ENCODE assay signal across 8 cellular contexts in the genomic region with DNA sequence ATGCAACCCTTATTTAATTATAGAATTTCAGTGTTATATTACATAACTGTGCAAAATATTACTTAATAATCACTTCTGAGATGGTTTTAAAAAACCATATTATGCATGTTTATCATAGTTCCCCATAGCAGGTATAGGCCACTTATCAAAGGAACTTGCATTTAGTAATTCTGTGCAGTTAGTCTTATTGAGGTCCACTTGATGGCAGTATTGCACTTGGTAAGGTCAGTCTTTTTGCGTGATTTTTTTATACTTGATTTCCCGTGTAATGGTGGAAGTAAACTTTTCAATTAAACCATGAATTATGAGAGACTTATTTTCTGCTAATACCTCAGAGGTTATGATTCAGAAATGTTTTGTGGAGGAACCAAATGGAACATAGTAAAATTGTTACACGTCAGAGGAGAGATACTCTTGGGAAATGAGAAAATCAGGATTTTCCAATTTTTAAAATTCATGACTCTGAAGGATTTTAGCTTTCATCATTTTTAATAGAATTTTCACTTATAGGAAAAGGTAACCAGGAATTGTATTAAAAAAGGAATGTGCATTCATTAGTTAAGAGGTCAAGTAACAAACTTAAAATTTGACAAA.
DNase-seq lines count a peak whose midpoint lies in the region; ATAC-seq, FAIRE-seq and TF ChIP-seq lines count a peak whose summit lies in the region.

No MANE protein-coding gene starts in this region.

- H3K27ac Mint-ChIP-seq in activated CD4-positive, alpha-beta memory T cell treated with anti-CD3 and anti-CD28 coated beads, Interleukin-2, amount 10 ng/mL, durations not matched to agents 7 days and 5 days = no peak overlapping the region

- H3K9me3 Mint-ChIP-seq in activated CD4-positive, alpha-beta memory T cell treated with anti-CD3 and anti-CD28 coated beads, Interleukin-2, amount 10 ng/mL, durations not matched to agents 7 days and 5 days = no peaks in the 10 kb centered on the region

- POLR2A ChIA-PET in A549 (lab: Yijun Ruan, JAX) = no interaction called here
- POLR2A ChIA-PET in activated CD4-positive, alpha-beta memory T cell treated with anti-CD3 and anti-CD28 coated beads, Interleukin-2, amount 10 ng/mL, durations not matched to agents 7 days and 5 days (lab: Charles Lee) = no interaction called here

- H3K4me3 Mint-ChIP-seq in activated CD4-positive, alpha-beta memory T cell treated with anti-CD3 and anti-CD28 coated beads, Interleukin-2, amount 10 ng/mL, durations not matched to agents 7 days and 5 days = no peak overlapping the region

- TF ChIP-seq POLR2A in A549 (IDR thresholded peaks at IDR 0.05; ENCODE audit: low read length) = no peak

- ATAC-seq in A549 (peak; percentile 50 to 55; a peak in 1 of 6 replicates), GM21528 (IDR thresholded peaks at IDR 0.05; ENCODE audit: low FRiP score, unreplicated experiment) (no peak)

- CTCF ChIA-PET in A549 (lab: Yijun Ruan, JAX) = interaction anchor here (0.7 kb wide), 1 partner anchor 15 kb away, joined by 3 read pairs; no protein-coding TSS in a partner anchor
- CTCF ChIA-PET in activated CD4-positive, alpha-beta memory T cell treated with anti-CD3 and anti-CD28 coated beads, Interleukin-2, amount 10 ng/mL, durations not matched to agents 7 days and 5 days (lab: Charles Lee) = no interaction called here

- TF ChIP-seq CTCF in A549 (IDR thresholded peaks at IDR 0.05) (peak; percentile 71), GM12873 (IDR thresholded peaks at IDR 0.05; ENCODE audit: insufficient read depth, low read depth, low read length, missing control alignments) (peak; percentile 36), VCaP (conservative IDR thresholded peaks at IDR 0.05) (peak; percentile 85)

- H3K4me2 ChIP-seq in A549 = peak overlapping the region; percentile 54

- 15% methylated on average over 3 of the region's 3 CpGs for WGBS in A549 (ENCODE audit: missing lambda C conversion rate)

- no peak for FAIRE-seq in A549 (lab: Jason Lieb, UNC)
- peak; percentile 98 for FAIRE-seq in islet of Langerhans (lab: Jason Lieb, UNC)

- DNase-seq in A549 (ENCODE audit: low read depth in 1 of 2, low spot score in 1 of 2) (peak; percentile 3 to 71), NAMALWA (ENCODE audit: low spot score) (peak; percentile 62), 8988T (no peak)
- DNase-seq in activated CD4-positive, alpha-beta memory T cell treated with anti-CD3 and anti-CD28 coated beads, Interleukin-2, amount 10 ng/mL, durations not matched to agents 7 days and 5 days = no peak

- no peaks in the 10 kb centered on the region for H3K36me3 Mint-ChIP-seq in activated CD4-positive, alpha-beta memory T cell treated with anti-CD3 and anti-CD28 coated beads, Interleukin-2, amount 10 ng/mL, durations not matched to agents 7 days and 5 days (ENCODE audit: low read depth)

- no peaks in the 10 kb centered on the region for H3K4me1 ChIP-seq in A549

- H3K27ac ChIP-seq in A549 (no peak overlapping the region), VCaP (no peak overlapping the region)

- H3K4me1 Mint-ChIP-seq in activated CD4-positive, alpha-beta memory T cell treated with anti-CD3 and anti-CD28 coated beads, Interleukin-2, amount 10 ng/mL, durations not matched to agents 7 days and 5 days = no peaks in the 10 kb centered on the region

- TF ChIP-seq EP300 in A549 (IDR thresholded peaks at IDR 0.05) = no peak

- H3K4me3 ChIP-seq in A549 = no peak overlapping the region

- peak; percentile 72 to 78 for TF ChIP-seq RAD21 in A549 (conservative IDR thresholded peaks at IDR 0.05 in 1 of 2, IDR thresholded peaks at IDR 0.05 in 1 of 2)

- H3K9me3 ChIP-seq in A549 = no peaks in the 10 kb centered on the region

- H3K27me3 Mint-ChIP-seq in activated CD4-positive, alpha-beta memory T cell treated with anti-CD3 and anti-CD28 coated beads, Interleukin-2, amount 10 ng/mL, durations not matched to agents 7 days and 5 days = no peaks in the 10 kb centered on the region

TF ChIP-seq in A549, 52 proteins besides CTCF, POLR2A, EP300 and RAD21:
- no peak for TF ChIP-seq HOXB5 (CRISPR knock-in tag; IDR thresholded peaks at IDR 0.05)
- TF ChIP-seq HMGXB4 (CRISPR knock-in tag; IDR thresholded peaks at IDR 0.05; ENCODE audit: borderline replicate concordance) = no peak
- TF ChIP-seq SMC3 (IDR thresholded peaks at IDR 0.05) = peak; percentile 51
- TF ChIP-seq EHMT2 (IDR thresholded peaks at IDR 0.05; ENCODE audit: low read depth) = no peak
- no peak for TF ChIP-seq MAFK (IDR thresholded peaks at IDR 0.05; ENCODE audit: partially characterized antibody)
- no peak for TF ChIP-seq ESRRA (IDR thresholded peaks at IDR 0.05; ENCODE audit: borderline replicate concordance, low read length)

Comparison
In these comparisons a context has a peak if more than half of its experiments do, and no peak if none do; other contexts are left out.
1. DNase-seq: peak in A549 (2 of 2) and NAMALWA (single experiment); none in 8988T (single experiment) and activated CD4-positive, alpha-beta memory T cell treated with anti-CD3 and anti-CD28 coated beads, Interleukin-2, amount 10 ng/mL, durations not matched to agents 7 days and 5 days (single experiment).
2. Peak in every context shown above with its lines, with median percentiles within 50 percentile points of each other: CTCF ChIP-seq.